Comparison of ENCODE assay signal across 1 cellular context in genomic region chr3:137768021-137768360, GRCh38.
TF ChIP-seq lines count a peak whose summit lies in the region.

No MANE protein-coding gene starts in this region.

TF ChIP-seq in WTC11, 78 proteins besides CTCF, POLR2A, EP300 and RAD21 (continued from another document):
- TF ChIP-seq SP1 (CRISPR knock-in tag; conservative IDR thresholded peaks at IDR 0.05) (0 out of 2 replicates have a peak, but pooled peaks have one; percentile 20), ZNF532 (CRISPR knock-in tag; IDR thresholded peaks at IDR 0.05; ENCODE audit: borderline replicate concordance) (no peak), USF1 (CRISPR knock-in tag; IDR thresholded peaks at IDR 0.05) (0 out of 2 replicates have a peak, but pooled peaks have one; percentile 35), SOX15 (CRISPR knock-in tag; IDR thresholded peaks at IDR 0.05) (no peak), MAX (CRISPR knock-in tag; IDR thresholded peaks at IDR 0.05) (peak; percentile 78; the same call in 1 of the 2 replicates), FOXP1 (CRISPR knock-in tag; IDR thresholded peaks at IDR 0.05; ENCODE audit: borderline replicate concordance) (0 out of 2 replicates have a peak, but pooled peaks have one; percentile 85)
